17 cellular contexts compared by ENCODE assay signal in genomic region chr6:170374571-170375444, GRCh38.
A peak's percentile ranks its signal among the peaks of the same experiment; 100 is the strongest.
DNase-seq lines count a peak whose midpoint lies in the region; ATAC-seq and TF ChIP-seq lines count a peak whose summit lies in the region.
"Had no signal": no experiment of that assay in that cellular context is flagged by ENCODE, and none has a peak within 500 bp of the region (broad histone marks: within the 10 kb centered on the region; RNA-seq: fewer than 3 reads in every experiment).

No MANE protein-coding gene starts in this region.

- no peak for ATAC-seq in GM21825 (IDR thresholded peaks at IDR 0.05; ENCODE audit: unreplicated experiment)
- ATAC-seq: activated CD8-positive, alpha-beta T cell treated with anti-CD3 and anti-CD28 coated beads, Interleukin-2, amount 10 ng/mL, durations not matched to agents 7 days and 5 days; left cardiac atrium had no signal

- H3K4me1 ChIP-seq in neutrophil (ENCODE audit: control insufficient read depth in 1 of 2, insufficient read depth in 1 of 2, low read depth in 1 of 2, low read length in 1 of 2): peaks cover 59 to 72% of the 10 kb centered on the region in 2 experiments

- H3K9me3 ChIP-seq in neutrophil: no peaks in the 10 kb centered on the region

- no peaks in the 10 kb centered on the region for H3K27me3 Mint-ChIP-seq in mesothelial cell of epicardium (ENCODE audit: low read depth)
- H3K27me3 Mint-ChIP-seq: CD4-positive, CD25-positive, alpha-beta regulatory T cell had no signal

- H3K4me3 ChIP-seq in choroid plexus epithelial cell (ENCODE audit: low read depth, low read length) (no peak overlapping the region), neutrophil (ENCODE audit: low read depth in 1 of 2, low read length in 1 of 2) (no peak overlapping the region)
- H3K4me3 ChIP-seq: coronary artery, SK-N-MC had no signal

- H3K36me3 Mint-ChIP-seq in mesothelial cell of epicardium: peaks cover 20% of the 10 kb centered on the region

- no peaks in the 10 kb centered on the region for H3K36me3 ChIP-seq in neutrophil

- H3K4me1 Mint-ChIP-seq in mesothelial cell of epicardium: peaks cover 13% of the 10 kb centered on the region

- DNase-seq in NCI-H2107 treated with DMSO at 0.1 percent for 48 hours (lab: John Stamatoyannopoulos, UW; ENCODE audit: unreplicated experiment) (peak; percentile 6), NCI-H2107 (lab: John Stamatoyannopoulos, UW) (no peak), LHCN-M2 (ENCODE audit: low read depth) (peak; percentile 23), choroid plexus epithelial cell (ENCODE audit: low read depth) (peak; percentile 86), mesothelial cell of epicardium (ENCODE audit: low spot score in 2 of 2, unreplicated experiment in 2 of 2) (no peak)
- DNase-seq in activated CD4-positive, alpha-beta T cell treated with anti-CD3 and anti-CD28 coated beads for 48 hours: no peak
- DNase-seq: activated CD8-positive, alpha-beta T cell treated with anti-CD3 and anti-CD28 coated beads, Interleukin-2, amount 10 ng/mL, durations not matched to agents 7 days and 5 days; activated effector memory CD4-positive, alpha-beta T cell treated with Interleukin-2 at 50 U/mL for 16 hours; aorta; CD4-positive, CD25-positive, alpha-beta regulatory T cell; hippocampal formation; left cardiac atrium; OCI-M1 had no signal

- no peak for TF ChIP-seq CTCF in choroid plexus epithelial cell (conservative IDR thresholded peaks at IDR 0.05; ENCODE audit: low read depth, low read length)
- no peak for TF ChIP-seq CTCF in neutrophil (IDR thresholded peaks at IDR 0.05)
- no peak for TF ChIP-seq CTCF in mesothelial cell of epicardium (IDR thresholded peaks at IDR 0.05; ENCODE audit: unreplicated experiment)

- H3K4me3 Mint-ChIP-seq in mesothelial cell of epicardium: no peak overlapping the region
- H3K4me3 Mint-ChIP-seq: activated CD8-positive, alpha-beta T cell treated with anti-CD3 and anti-CD28 coated beads, Interleukin-2, amount 10 ng/mL, durations not matched to agents 7 days and 5 days; CD4-positive, CD25-positive, alpha-beta regulatory T cell had no signal

- H3K9me3 Mint-ChIP-seq in mesothelial cell of epicardium: no peaks in the 10 kb centered on the region
- H3K9me3 Mint-ChIP-seq: CD4-positive, CD25-positive, alpha-beta regulatory T cell had no signal

- no peak overlapping the region for H3K27ac Mint-ChIP-seq in mesothelial cell of epicardium

- H3K27ac ChIP-seq in neutrophil: peak overlapping the region; percentile 85
- H3K27ac ChIP-seq: coronary artery, SK-N-MC had no signal

- no peaks in the 10 kb centered on the region for H3K27me3 ChIP-seq in neutrophil

Comparison
In these comparisons a context has a peak if more than half of its experiments do, and no peak if none do; other contexts are left out.
1. DNase-seq: peak in NCI-H2107 treated with DMSO at 0.1 percent for 48 hours (single experiment), LHCN-M2 (single experiment) and choroid plexus epithelial cell (single experiment); none in NCI-H2107 (single experiment), mesothelial cell of epicardium (0 of 2) and activated CD4-positive, alpha-beta T cell treated with anti-CD3 and anti-CD28 coated beads for 48 hours (single experiment).